1 cellular context compared by ENCODE assay signal in the genomic region with DNA sequence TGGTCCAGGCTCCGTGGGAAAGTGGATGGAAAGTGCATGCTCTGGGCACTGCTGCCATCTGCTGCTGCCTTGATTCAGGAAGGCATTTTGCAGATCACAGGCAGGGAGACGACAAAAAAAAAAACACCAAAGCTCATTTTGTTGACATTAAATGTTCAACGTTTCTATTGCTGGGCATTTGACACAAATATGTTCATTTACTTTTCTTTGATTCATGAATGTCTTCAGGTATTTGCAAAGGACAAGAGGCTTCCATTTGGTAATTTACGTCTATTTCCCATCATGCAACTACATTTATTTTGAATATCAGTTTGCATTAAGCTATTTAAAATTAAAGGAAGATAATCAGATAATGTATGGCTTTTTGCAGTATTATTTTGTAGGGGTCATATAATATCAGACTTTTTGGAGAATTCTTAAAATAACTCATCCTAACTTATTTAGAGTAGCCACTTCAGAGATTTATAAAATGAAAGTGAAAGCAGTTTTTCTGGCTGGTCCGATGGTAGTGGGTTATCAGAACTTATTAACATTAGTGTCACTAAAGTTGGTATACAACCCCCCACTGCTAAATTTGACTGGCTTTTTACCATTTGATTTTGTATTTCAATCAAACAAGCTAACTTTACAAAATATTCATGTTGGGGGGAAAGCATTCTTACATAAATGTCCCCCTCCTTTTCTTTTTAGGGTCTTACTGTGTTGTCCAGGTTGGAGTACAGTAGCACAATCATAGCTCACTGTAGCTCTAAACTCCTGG.
TF ChIP-seq lines count a peak whose summit lies in the region.

No MANE protein-coding gene starts in this region.

TF ChIP-seq in K562, 482 proteins besides CTCF, POLR2A, EP300 and RAD21 (continued from another document and continues in another):
- TF ChIP-seq, protein P1, sequence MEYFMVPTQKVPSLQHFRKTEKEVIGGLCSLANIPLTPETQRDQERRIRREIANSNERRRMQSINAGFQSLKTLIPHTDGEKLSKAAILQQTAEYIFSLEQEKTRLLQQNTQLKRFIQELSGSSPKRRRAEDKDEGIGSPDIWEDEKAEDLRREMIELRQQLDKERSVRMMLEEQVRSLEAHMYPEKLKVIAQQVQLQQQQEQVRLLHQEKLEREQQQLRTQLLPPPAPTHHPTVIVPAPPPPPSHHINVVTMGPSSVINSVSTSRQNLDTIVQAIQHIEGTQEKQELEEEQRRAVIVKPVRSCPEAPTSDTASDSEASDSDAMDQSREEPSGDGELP (CRISPR knock-in tag; IDR thresholded peaks at IDR 0.05; ENCODE audit: borderline replicate concordance), result peak; percentile 41; the same call in 1 of the 2 replicates
- peak; percentile 64 for TF ChIP-seq RB1 (IDR thresholded peaks at IDR 0.05; ENCODE audit: low read depth)
- peak; percentile 46 for TF ChIP-seq FOSL1 (tag; conservative IDR thresholded peaks at IDR 0.05)
- TF ChIP-seq, protein P2, sequence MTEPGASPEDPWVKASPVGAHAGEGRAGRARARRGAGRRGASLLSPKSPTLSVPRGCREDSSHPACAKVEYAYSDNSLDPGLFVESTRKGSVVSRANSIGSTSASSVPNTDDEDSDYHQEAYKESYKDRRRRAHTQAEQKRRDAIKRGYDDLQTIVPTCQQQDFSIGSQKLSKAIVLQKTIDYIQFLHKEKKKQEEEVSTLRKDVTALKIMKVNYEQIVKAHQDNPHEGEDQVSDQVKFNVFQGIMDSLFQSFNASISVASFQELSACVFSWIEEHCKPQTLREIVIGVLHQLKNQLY (CRISPR knock-in tag; conservative IDR thresholded peaks at IDR 0.05), result no peak
- TF ChIP-seq NCOR1 (IDR thresholded peaks at IDR 0.05), result no peak
- no peak for TF ChIP-seq PRMT5 (CRISPR knock-in tag; IDR thresholded peaks at IDR 0.05)
- no peak for TF ChIP-seq HSF4 (CRISPR knock-in tag; IDR thresholded peaks at IDR 0.05; ENCODE audit: borderline replicate concordance)
- no peak for TF ChIP-seq CCNT2 (IDR thresholded peaks at IDR 0.05; ENCODE audit: borderline replicate concordance, extremely low read depth, insufficient read length, low read depth, low read length)
- TF ChIP-seq BRD9 (IDR thresholded peaks at IDR 0.05; ENCODE audit: low read depth, partially characterized antibody), result peak; percentile 56
- peak; percentile 54 to 63; a peak in 2 of 4 replicates for TF ChIP-seq MAZ (CRISPR knock-in tag; conservative IDR thresholded peaks at IDR 0.05 in 1 of 2, IDR thresholded peaks at IDR 0.05 in 1 of 2)
- TF ChIP-seq, protein P3, sequence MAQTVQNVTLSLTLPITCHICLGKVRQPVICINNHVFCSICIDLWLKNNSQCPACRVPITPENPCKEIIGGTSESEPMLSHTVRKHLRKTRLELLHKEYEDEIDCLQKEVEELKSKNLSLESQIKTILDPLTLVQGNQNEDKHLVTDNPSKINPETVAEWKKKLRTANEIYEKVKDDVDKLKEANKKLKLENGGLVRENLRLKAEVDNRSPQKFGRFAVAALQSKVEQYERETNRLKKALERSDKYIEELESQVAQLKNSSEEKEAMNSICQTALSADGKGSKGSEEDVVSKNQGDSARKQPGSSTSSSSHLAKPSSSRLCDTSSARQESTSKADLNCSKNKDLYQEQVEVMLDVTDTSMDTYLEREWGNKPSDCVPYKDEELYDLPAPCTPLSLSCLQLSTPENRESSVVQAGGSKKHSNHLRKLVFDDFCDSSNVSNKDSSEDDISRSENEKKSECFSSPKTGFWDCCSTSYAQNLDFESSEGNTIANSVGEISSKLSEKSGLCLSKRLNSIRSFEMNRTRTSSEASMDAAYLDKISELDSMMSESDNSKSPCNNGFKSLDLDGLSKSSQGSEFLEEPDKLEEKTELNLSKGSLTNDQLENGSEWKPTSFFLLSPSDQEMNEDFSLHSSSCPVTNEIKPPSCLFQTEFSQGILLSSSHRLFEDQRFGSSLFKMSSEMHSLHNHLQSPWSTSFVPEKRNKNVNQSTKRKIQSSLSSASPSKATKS (CRISPR knock-in tag; IDR thresholded peaks at IDR 0.05), result no peak
- peak in 1 of 2 experiments; percentile 77; a peak in 2 of 4 replicates for TF ChIP-seq CSDE1 (IDR thresholded peaks at IDR 0.05)
- 0 out of 2 replicates have a peak, but pooled peaks have one; percentile 83 for TF ChIP-seq ZNF197 (CRISPR knock-in tag; IDR thresholded peaks at IDR 0.05; ENCODE audit: low read depth)
- TF ChIP-seq KDM1A (IDR thresholded peaks at IDR 0.05), result peak; percentile 69 to 89; a peak in 2 of 4 replicates
- peak; percentile 77 for TF ChIP-seq HDAC3 (IDR thresholded peaks at IDR 0.05; ENCODE audit: borderline replicate concordance, partially characterized antibody)
- no peak for TF ChIP-seq CBX5 (IDR thresholded peaks at IDR 0.05; ENCODE audit: borderline replicate concordance, low read depth)
- TF ChIP-seq, protein P4, sequence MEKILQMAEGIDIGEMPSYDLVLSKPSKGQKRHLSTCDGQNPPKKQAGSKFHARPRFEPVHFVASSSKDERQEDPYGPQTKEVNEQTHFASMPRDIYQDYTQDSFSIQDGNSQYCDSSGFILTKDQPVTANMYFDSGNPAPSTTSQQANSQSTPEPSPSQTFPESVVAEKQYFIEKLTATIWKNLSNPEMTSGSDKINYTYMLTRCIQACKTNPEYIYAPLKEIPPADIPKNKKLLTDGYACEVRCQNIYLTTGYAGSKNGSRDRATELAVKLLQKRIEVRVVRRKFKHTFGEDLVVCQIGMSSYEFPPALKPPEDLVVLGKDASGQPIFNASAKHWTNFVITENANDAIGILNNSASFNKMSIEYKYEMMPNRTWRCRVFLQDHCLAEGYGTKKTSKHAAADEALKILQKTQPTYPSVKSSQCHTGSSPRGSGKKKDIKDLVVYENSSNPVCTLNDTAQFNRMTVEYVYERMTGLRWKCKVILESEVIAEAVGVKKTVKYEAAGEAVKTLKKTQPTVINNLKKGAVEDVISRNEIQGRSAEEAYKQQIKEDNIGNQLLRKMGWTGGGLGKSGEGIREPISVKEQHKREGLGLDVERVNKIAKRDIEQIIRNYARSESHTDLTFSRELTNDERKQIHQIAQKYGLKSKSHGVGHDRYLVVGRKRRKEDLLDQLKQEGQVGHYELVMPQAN (IDR thresholded peaks at IDR 0.05; ENCODE audit: borderline replicate concordance), result 0 out of 2 replicates have a peak, but pooled peaks have one; percentile 24
- TF ChIP-seq TCFL5 (CRISPR knock-in tag; conservative IDR thresholded peaks at IDR 0.05), result no peak
- TF ChIP-seq, protein P5, sequence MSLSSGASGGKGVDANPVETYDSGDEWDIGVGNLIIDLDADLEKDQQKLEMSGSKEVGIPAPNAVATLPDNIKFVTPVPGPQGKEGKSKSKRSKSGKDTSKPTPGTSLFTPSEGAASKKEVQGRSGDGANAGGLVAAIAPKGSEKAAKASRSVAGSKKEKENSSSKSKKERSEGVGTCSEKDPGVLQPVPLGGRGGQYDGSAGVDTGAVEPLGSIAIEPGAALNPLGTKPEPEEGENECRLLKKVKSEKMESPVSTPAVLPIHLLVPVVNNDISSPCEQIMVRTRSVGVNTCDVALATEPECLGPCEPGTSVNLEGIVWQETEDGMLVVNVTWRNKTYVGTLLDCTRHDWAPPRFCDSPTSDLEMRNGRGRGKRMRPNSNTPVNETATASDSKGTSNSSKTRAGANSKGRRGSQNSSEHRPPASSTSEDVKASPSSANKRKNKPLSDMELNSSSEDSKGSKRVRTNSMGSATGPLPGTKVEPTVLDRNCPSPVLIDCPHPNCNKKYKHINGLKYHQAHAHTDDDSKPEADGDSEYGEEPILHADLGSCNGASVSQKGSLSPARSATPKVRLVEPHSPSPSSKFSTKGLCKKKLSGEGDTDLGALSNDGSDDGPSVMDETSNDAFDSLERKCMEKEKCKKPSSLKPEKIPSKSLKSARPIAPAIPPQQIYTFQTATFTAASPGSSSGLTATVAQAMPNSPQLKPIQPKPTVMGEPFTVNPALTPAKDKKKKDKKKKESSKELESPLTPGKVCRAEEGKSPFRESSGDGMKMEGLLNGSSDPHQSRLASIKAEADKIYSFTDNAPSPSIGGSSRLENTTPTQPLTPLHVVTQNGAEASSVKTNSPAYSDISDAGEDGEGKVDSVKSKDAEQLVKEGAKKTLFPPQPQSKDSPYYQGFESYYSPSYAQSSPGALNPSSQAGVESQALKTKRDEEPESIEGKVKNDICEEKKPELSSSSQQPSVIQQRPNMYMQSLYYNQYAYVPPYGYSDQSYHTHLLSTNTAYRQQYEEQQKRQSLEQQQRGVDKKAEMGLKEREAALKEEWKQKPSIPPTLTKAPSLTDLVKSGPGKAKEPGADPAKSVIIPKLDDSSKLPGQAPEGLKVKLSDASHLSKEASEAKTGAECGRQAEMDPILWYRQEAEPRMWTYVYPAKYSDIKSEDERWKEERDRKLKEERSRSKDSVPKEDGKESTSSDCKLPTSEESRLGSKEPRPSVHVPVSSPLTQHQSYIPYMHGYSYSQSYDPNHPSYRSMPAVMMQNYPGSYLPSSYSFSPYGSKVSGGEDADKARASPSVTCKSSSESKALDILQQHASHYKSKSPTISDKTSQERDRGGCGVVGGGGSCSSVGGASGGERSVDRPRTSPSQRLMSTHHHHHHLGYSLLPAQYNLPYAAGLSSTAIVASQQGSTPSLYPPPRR (CRISPR knock-in tag; IDR thresholded peaks at IDR 0.05; ENCODE audit: borderline replicate concordance), result peak; percentile 84; the same call in 1 of the 2 replicates
- no peak for TF ChIP-seq TAL1 (IDR thresholded peaks at IDR 0.05)
- no peak for TF ChIP-seq STAT5B (CRISPR knock-in tag; IDR thresholded peaks at IDR 0.05)
- no peak for TF ChIP-seq ZNF140 (CRISPR knock-in tag; IDR thresholded peaks at IDR 0.05)
- TF ChIP-seq, protein P6, sequence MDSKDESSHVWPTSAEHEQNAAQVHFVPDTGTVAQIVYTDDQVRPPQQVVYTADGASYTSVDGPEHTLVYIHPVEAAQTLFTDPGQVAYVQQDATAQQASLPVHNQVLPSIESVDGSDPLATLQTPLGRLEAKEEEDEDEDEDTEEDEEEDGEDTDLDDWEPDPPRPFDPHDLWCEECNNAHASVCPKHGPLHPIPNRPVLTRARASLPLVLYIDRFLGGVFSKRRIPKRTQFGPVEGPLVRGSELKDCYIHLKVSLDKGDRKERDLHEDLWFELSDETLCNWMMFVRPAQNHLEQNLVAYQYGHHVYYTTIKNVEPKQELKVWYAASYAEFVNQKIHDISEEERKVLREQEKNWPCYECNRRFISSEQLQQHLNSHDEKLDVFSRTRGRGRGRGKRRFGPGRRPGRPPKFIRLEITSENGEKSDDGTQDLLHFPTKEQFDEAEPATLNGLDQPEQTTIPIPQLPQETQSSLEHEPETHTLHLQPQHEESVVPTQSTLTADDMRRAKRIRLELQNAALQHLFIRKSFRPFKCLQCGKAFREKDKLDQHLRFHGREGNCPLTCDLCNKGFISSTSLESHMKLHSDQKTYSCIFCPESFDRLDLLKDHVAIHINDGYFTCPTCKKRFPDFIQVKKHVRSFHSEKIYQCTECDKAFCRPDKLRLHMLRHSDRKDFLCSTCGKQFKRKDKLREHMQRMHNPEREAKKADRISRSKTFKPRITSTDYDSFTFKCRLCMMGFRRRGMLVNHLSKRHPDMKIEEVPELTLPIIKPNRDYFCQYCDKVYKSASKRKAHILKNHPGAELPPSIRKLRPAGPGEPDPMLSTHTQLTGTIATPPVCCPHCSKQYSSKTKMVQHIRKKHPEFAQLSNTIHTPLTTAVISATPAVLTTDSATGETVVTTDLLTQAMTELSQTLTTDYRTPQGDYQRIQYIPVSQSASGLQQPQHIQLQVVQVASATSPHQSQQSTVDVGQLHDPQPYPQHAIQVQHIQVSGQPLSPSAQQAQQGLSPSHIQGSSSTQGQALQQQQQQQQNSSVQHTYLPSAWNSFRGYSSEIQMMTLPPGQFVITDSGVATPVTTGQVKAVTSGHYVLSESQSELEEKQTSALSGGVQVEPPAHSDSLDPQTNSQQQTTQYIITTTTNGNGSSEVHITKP (IDR thresholded peaks at IDR 0.05; ENCODE audit: partially characterized antibody), result peak; percentile 16
- TF ChIP-seq, protein P7, sequence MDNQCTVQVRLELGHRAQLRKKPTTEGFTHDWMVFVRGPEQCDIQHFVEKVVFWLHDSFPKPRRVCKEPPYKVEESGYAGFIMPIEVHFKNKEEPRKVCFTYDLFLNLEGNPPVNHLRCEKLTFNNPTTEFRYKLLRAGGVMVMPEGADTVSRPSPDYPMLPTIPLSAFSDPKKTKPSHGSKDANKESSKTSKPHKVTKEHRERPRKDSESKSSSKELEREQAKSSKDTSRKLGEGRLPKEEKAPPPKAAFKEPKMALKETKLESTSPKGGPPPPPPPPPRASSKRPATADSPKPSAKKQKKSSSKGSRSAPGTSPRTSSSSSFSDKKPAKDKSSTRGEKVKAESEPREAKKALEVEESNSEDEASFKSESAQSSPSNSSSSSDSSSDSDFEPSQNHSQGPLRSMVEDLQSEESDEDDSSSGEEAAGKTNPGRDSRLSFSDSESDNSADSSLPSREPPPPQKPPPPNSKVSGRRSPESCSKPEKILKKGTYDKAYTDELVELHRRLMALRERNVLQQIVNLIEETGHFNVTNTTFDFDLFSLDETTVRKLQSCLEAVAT (IDR thresholded peaks at IDR 0.05), result 0 out of 4 replicates have a peak, but pooled peaks of 1 of the 2 experiments have one; percentile 49
- no peak for TF ChIP-seq ZNF282 (CRISPR knock-in tag; IDR thresholded peaks at IDR 0.05)
- peak; percentile 71 for TF ChIP-seq NFIC (IDR thresholded peaks at IDR 0.05)
- TF ChIP-seq CBX3 (IDR thresholded peaks at IDR 0.05; ENCODE audit: borderline replicate concordance in 1 of 2, low read length in 2 of 2), result peak in 1 of 2 experiments; percentile 56; a peak in 1 of 3 replicates
- TF ChIP-seq, protein P8, sequence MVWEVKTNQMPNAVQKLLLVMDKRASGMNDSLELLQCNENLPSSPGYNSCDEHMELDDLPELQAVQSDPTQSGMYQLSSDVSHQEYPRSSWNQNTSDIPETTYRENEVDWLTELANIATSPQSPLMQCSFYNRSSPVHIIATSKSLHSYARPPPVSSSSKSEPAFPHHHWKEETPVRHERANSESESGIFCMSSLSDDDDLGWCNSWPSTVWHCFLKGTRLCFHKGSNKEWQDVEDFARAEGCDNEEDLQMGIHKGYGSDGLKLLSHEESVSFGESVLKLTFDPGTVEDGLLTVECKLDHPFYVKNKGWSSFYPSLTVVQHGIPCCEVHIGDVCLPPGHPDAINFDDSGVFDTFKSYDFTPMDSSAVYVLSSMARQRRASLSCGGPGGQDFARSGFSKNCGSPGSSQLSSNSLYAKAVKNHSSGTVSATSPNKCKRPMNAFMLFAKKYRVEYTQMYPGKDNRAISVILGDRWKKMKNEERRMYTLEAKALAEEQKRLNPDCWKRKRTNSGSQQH (CRISPR knock-in tag; IDR thresholded peaks at IDR 0.05), result no peak
- 0 out of 2 replicates have a peak, but pooled peaks have one; percentile 26 for TF ChIP-seq LARP7 (IDR thresholded peaks at IDR 0.05)
- TF ChIP-seq L3MBTL2 (IDR thresholded peaks at IDR 0.05), result peak; percentile 44; the same call in 1 of the 2 replicates
- TF ChIP-seq PTBP1 (IDR thresholded peaks at IDR 0.05; ENCODE audit: low read depth, low read length), result no peak
